ENCODE assay signal across 18 cellular contexts in genomic region chr2:86352137-86352931, GRCh38. TPM values are rescaled to one million over a fixed set of nuclear protein-coding genes. Genes with fewer than 3 reads are reported as not detected.
"Had no signal": no experiment of that assay in that cellular context is flagged by ENCODE, and none has a peak within 500 bp of the region (broad histone marks: within the 10 kb centered on the region; RNA-seq: fewer than 3 reads in every experiment).

No MANE protein-coding gene starts in this region.

- FAIRE-seq: kidney had no signal

- H3K4me3 ChIP-seq: left ventricle myocardium inferior, suprapubic skin had no signal

- H3K36me3 ChIP-seq: left ventricle myocardium inferior, suprapubic skin, WERI-Rb-1 had no signal

- H3K36me3 Mint-ChIP-seq: activated CD4-positive, alpha-beta memory T cell treated with anti-CD3 and anti-CD28 coated beads for 36 hours; activated naive CD4-positive, alpha-beta T cell treated with anti-CD3 and anti-CD28 coated beads, Interleukin-2, amount 50 U/mL, for 72 hours had no signal

- H3K4me1 Mint-ChIP-seq: naive thymus-derived CD8-positive, alpha-beta T cell; stimulated activated naive CD8-positive, alpha-beta T cell treated with anti-CD3 and anti-CD28 coated beads, Interleukin-15, amount 100 ng/mL, for 72 hours had no signal

- H3K9me3 ChIP-seq: left ventricle myocardium inferior, suprapubic skin had no signal

- H3K27ac Mint-ChIP-seq: activated CD4-positive, alpha-beta memory T cell treated with anti-CD3 and anti-CD28 coated beads for 36 hours; activated T-helper 1 cell treated with anti-CD3 and anti-CD28 coated beads, Interleukin-12 subunit alpha, Interleukin-12 subunit beta, Interleukin-2, Interleukin-4 antibody, amounts not matched to agents 30 ng/mL and 10 ng/mL and 1 ng/mL, durations not matched to agents 14 hours and 24 hours and 36 hours; effector memory CD8-positive, alpha-beta T cell; T-helper 1 cell treated with Interleukin-12 subunit alpha and Interleukin-12 subunit beta and Interleukin-4 antibody, amounts not matched to agents 30 μg/mL and 1 μg/mL, for 36 hours had no signal

- H3K4me1 ChIP-seq: left ventricle myocardium inferior, parathyroid adenoma, suprapubic skin had no signal

- ATAC-seq: activated naive CD4-positive, alpha-beta T cell treated with anti-CD3 and anti-CD28 coated beads, Interleukin-2, amount 50 U/mL, for 72 hours; effector memory CD8-positive, alpha-beta T cell; naive thymus-derived CD8-positive, alpha-beta T cell; stimulated activated naive CD8-positive, alpha-beta T cell treated with anti-CD3 and anti-CD28 coated beads, Interleukin-15, amount 100 ng/mL, for 72 hours had no signal

- H3K9me3 Mint-ChIP-seq: activated CD4-positive, alpha-beta memory T cell treated with anti-CD3 and anti-CD28 coated beads for 36 hours; activated naive CD4-positive, alpha-beta T cell treated with anti-CD3 and anti-CD28 coated beads, Interleukin-2, amount 50 U/mL, for 72 hours; activated T-helper 1 cell treated with anti-CD3 and anti-CD28 coated beads, Interleukin-12 subunit alpha, Interleukin-12 subunit beta, Interleukin-2, Interleukin-4 antibody, amounts not matched to agents 30 ng/mL and 10 ng/mL and 1 ng/mL, durations not matched to agents 14 hours and 24 hours and 36 hours; effector memory CD8-positive, alpha-beta T cell; stimulated activated naive CD8-positive, alpha-beta T cell treated with anti-CD3 and anti-CD28 coated beads, Interleukin-15, amount 100 ng/mL, for 72 hours; T-helper 1 cell treated with Interleukin-12 subunit alpha and Interleukin-12 subunit beta and Interleukin-4 antibody, amounts not matched to agents 30 μg/mL and 1 μg/mL, for 36 hours had no signal

- DNase-seq: activated CD4-positive, alpha-beta memory T cell treated with anti-CD3 and anti-CD28 coated beads for 36 hours; activated CD4-positive, alpha-beta T cell treated with anti-CD3 and anti-CD28 coated beads for 1 hour; activated gamma-delta T cell treated with Interleukin-2 at 50 U/mL for 16 hours; activated T-cell treated with anti-CD3 and anti-CD28 coated beads for 4 hours; effector memory CD8-positive, alpha-beta T cell; foreskin fibroblast; hypothalamus; kidney; left ventricle myocardium inferior; naive thymus-derived CD8-positive, alpha-beta T cell; stimulated activated naive CD8-positive, alpha-beta T cell treated with anti-CD3 and anti-CD28 coated beads, Interleukin-15, amount 100 ng/mL, for 72 hours; trophoblast cell; WERI-Rb-1 had no signal

- H3K4me3 Mint-ChIP-seq: activated CD4-positive, alpha-beta memory T cell treated with anti-CD3 and anti-CD28 coated beads for 36 hours; activated T-helper 1 cell treated with anti-CD3 and anti-CD28 coated beads, Interleukin-12 subunit alpha, Interleukin-12 subunit beta, Interleukin-2, Interleukin-4 antibody, amounts not matched to agents 30 ng/mL and 10 ng/mL and 1 ng/mL, durations not matched to agents 14 hours and 24 hours and 36 hours; effector memory CD8-positive, alpha-beta T cell; naive thymus-derived CD8-positive, alpha-beta T cell; stimulated activated naive CD8-positive, alpha-beta T cell treated with anti-CD3 and anti-CD28 coated beads, Interleukin-15, amount 100 ng/mL, for 72 hours; T-helper 1 cell treated with Interleukin-12 subunit alpha and Interleukin-12 subunit beta and Interleukin-4 antibody, amounts not matched to agents 30 μg/mL and 1 μg/mL, for 36 hours had no signal

- H3K27ac ChIP-seq: left ventricle myocardium inferior, parathyroid adenoma, suprapubic skin, WERI-Rb-1 had no signal

RNA-seq across cellular contexts. Expression of gene REEP1, which starts 14.9 kb away (rescaled TPM):
- polyA plus RNA-seq: naive thymus-derived CD8-positive, alpha-beta T cell had no signal
